Comparison of ENCODE assay signal across 13 cellular contexts in the genomic region with DNA sequence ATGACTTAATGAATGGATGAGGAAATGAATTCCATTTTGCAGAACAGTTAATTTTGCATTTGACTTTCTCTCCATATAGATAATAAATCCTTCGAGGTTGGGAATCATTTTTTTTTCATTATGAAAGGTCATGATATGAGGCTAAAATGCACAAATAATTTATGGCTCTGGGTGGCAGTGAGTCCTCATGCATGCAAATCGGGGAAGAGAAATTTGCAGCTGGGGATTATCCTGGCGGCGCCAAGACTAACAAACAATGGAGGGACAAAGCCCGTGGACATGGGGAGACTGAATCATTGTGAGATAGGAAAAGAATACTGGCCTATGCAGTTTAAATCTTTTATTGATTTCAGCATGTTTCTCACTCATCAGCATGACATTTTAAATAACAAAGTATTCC.
DNase-seq lines count a peak whose midpoint lies in the region; ATAC-seq and TF ChIP-seq lines count a peak whose summit lies in the region.
"Had no signal": no experiment of that assay in that cellular context is flagged by ENCODE, and none has a peak within 500 bp of the region (broad histone marks: within the 10 kb centered on the region; RNA-seq: fewer than 3 reads in every experiment).

No MANE protein-coding gene starts in this region.

- no peaks in the 10 kb centered on the region for H3K9me3 ChIP-seq in right cardiac atrium (ENCODE audit: control insufficient read depth, low read length)
- peaks cover 0 to under 1% (median 0%) of the 10 kb centered on the region in 4 donors for H3K9me3 ChIP-seq in tibial nerve
- H3K9me3 ChIP-seq in mucosa of descending colon, result no peaks in the 10 kb centered on the region

- peak in 3 of 5 experiments; percentile 29 to 42 (median 37) for TF ChIP-seq CTCF in tibial nerve (IDR thresholded peaks at IDR 0.05)
- TF ChIP-seq CTCF in mucosa of descending colon (IDR thresholded peaks at IDR 0.05), result no peak

- intact Hi-C loops in Right ventricle myocardium inferior (cut with DNase I) (no loop called here), cardiac septum (cut with DNase I) (no loop called here), right cardiac atrium (cut with DNase I) (no loop called here), mucosa of descending colon (cut with DNase I, micrococcal nuclease) (no loop called here)

- no peak overlapping the region for H3K4me3 ChIP-seq in right cardiac atrium (ENCODE audit: low read length)
- no peak overlapping the region for H3K4me3 ChIP-seq in tibial nerve
- H3K4me3 ChIP-seq in mucosa of descending colon, result no peak overlapping the region

- H3K36me3 ChIP-seq in tibial nerve, result no peaks in the 10 kb centered on the region
- H3K36me3 ChIP-seq in mucosa of descending colon (ENCODE audit: low read depth), result no peaks in the 10 kb centered on the region

- H3K4me1 ChIP-seq in right cardiac atrium (ENCODE audit: control insufficient read depth, insufficient read depth, low read length), result no peaks in the 10 kb centered on the region
- H3K4me1 ChIP-seq in tibial nerve, result peaks cover 0 to 6% (median 0%) of the 10 kb centered on the region in 4 donors
- H3K4me1 ChIP-seq in mucosa of descending colon (ENCODE audit: low read depth), result peaks cover 2% of the 10 kb centered on the region

- peak; percentile 57 for ATAC-seq in Right ventricle myocardium inferior
- ATAC-seq in right cardiac atrium, result peak; percentile 43 to 71
- ATAC-seq in mucosa of descending colon, result no peak
- ATAC-seq: activated CD8-positive, alpha-beta T cell treated with anti-CD3 and anti-CD28 coated beads, Interleukin-2, amount 10 ng/mL, durations not matched to agents 7 days and 5 days; T-helper 17 cell had no signal

- DNase-seq in Right ventricle myocardium inferior (ENCODE audit: missing footprints) (no peak), cardiac septum (ENCODE audit: low spot score) (no peak), right cardiac atrium (peak in 2 of 3 donors; percentile 39 to 52), tibial nerve (ENCODE audit: low spot score in 2 of 2) (peak in 1 of 2 donors; percentile 12), mucosa of descending colon (no peak), NCI-H1694 treated with DMSO at 0.1 percent for 48 hours (lab: John Stamatoyannopoulos, UW) (no peak)
- DNase-seq in stimulated activated CD4-positive, alpha-beta T cell treated with anti-CD3 and anti-CD28 coated beads, Interleukin-15, amount 100 ng/mL, for 24 hours, result no peak
- DNase-seq: activated CD8-positive, alpha-beta T cell treated with anti-CD3 and anti-CD28 coated beads, Interleukin-2, amount 10 ng/mL, durations not matched to agents 7 days and 5 days; naive B cell; NCI-H524 treated with DMSO at 0.1 percent for 48 hours; stimulated activated naive CD4-positive, alpha-beta T cell treated with Interleukin-2 at 50 U/mL for 16 hours; T-helper 17 cell had no signal

- TF ChIP-seq EP300 in tibial nerve (IDR thresholded peaks at IDR 0.05), result no peak

- WGBS in right cardiac atrium, result 36% methylated on average over 5 of the region's 5 CpGs
- 17 to 26% methylated on average over 5 of the region's 5 CpGs for WGBS in tibial nerve, 2 donors

- peak overlapping the region; percentile 88 for H3K27ac ChIP-seq in angular gyrus (ENCODE audit: low read depth, low read length)
- no peak overlapping the region for H3K27ac ChIP-seq in right cardiac atrium (ENCODE audit: low read length)
- H3K27ac ChIP-seq in tibial nerve, result peak overlapping the region in 1 of 4 donors; percentile 4

- no peaks in the 10 kb centered on the region for H3K27me3 ChIP-seq in right cardiac atrium (ENCODE audit: control insufficient read depth, insufficient read depth)
- no peaks in the 10 kb centered on the region for H3K27me3 ChIP-seq in tibial nerve

- TF ChIP-seq POLR2A in tibial nerve (IDR thresholded peaks at IDR 0.05), result no peak

Comparison
In these comparisons a context has a peak if more than half of its experiments do, and no peak if none do; other contexts are left out.
1. DNase-seq: peak in right cardiac atrium (2 of 3); none in Right ventricle myocardium inferior (single experiment), cardiac septum (single experiment), mucosa of descending colon (0 of 3), stimulated activated CD4-positive, alpha-beta T cell treated with anti-CD3 and anti-CD28 coated beads, Interleukin-15, amount 100 ng/mL, for 24 hours (single experiment) and NCI-H1694 treated with DMSO at 0.1 percent for 48 hours (single experiment).